Comparison of ENCODE assay signal across 10 cellular contexts in genomic region chr17:81417049-81417878, GRCh38. TPM values are rescaled to one million over a fixed set of nuclear protein-coding genes. Genes with fewer than 3 reads are reported as not detected.
A peak's percentile ranks its signal among the peaks of the same experiment; 100 is the strongest.
DNase-seq lines count a peak whose midpoint lies in the region; ATAC-seq and TF ChIP-seq lines count a peak whose summit lies in the region.
"Had no signal": no experiment of that assay in that cellular context is flagged by ENCODE, and none has a peak within 500 bp of the region (broad histone marks: within the 10 kb centered on the region; RNA-seq: fewer than 3 reads in every experiment).

No MANE protein-coding gene starts in this region.

- 89% methylated on average over 32 of the region's 38 CpGs for WGBS in mesenchymal stem cell
- 81 to 85% methylated on average over 25 to 37 of the region's 38 CpGs for WGBS in upper lobe of left lung, 2 donors

- H3K79me1 ChIP-seq in mesenchymal stem cell (replicated peaks; ENCODE audit: low read length, poor library complexity, severe bottlenecking) = peaks cover 44% of the 10 kb centered on the region

- no peak overlapping the region for H2BK5ac ChIP-seq in mesenchymal stem cell (ENCODE audit: low read depth, low read length, poor library complexity, severe bottlenecking)

- H3K9me3 ChIP-seq in HEK293 (ENCODE audit: control insufficient read depth, insufficient read depth, low read depth, low read length) = no peaks in the 10 kb centered on the region
- no peaks in the 10 kb centered on the region for H3K9me3 ChIP-seq in mesenchymal stem cell (ENCODE audit: control insufficient read depth, low read length)
- H3K9me3 ChIP-seq in upper lobe of left lung = no peaks in the 10 kb centered on the region
- no peaks in the 10 kb centered on the region for H3K9me3 ChIP-seq in WERI-Rb-1 (ENCODE audit: severe bottlenecking)

- H3K4ac ChIP-seq in mesenchymal stem cell (ENCODE audit: low read depth in 1 of 2, low read length in 2 of 2) = no peak overlapping the region

- H2AFZ ChIP-seq in mesenchymal stem cell (ENCODE audit: low read depth, low read length) = no peak overlapping the region

- no peaks in the 10 kb centered on the region for H3K36me3 Mint-ChIP-seq in chondrocyte (ENCODE audit: low read depth)

- H3K27me3 ChIP-seq in mesenchymal stem cell (ENCODE audit: control insufficient read depth in 1 of 2, insufficient read depth in 1 of 2, low read length in 2 of 2) (no peaks in the 10 kb centered on the region), upper lobe of left lung (no peaks in the 10 kb centered on the region), WERI-Rb-1 (ENCODE audit: insufficient read depth, low read depth, severe bottlenecking) (no peaks in the 10 kb centered on the region)

- H3K9me3 Mint-ChIP-seq in chondrocyte (ENCODE audit: low read depth) = no peaks in the 10 kb centered on the region
- H3K9me3 Mint-ChIP-seq: activated naive CD8-positive, alpha-beta T cell treated with anti-CD3 and anti-CD28 coated beads, Interleukin-2, amount 50 U/mL, for 24 hours had no signal

- H3K9ac ChIP-seq in mesenchymal stem cell (ENCODE audit: low read length) = peak overlapping the region; percentile 22

- H3K4me1 ChIP-seq in HEK293 (ENCODE audit: control insufficient read depth, insufficient read depth, low read length) = peaks cover 14% of the 10 kb centered on the region
- H3K4me1 ChIP-seq in mesenchymal stem cell (ENCODE audit: control insufficient read depth, insufficient read depth, low read depth, low read length) = peaks cover 67% of the 10 kb centered on the region
- H3K4me1 ChIP-seq in upper lobe of left lung = peaks cover 45 to 57% (median 48%) of the 10 kb centered on the region in 4 donors

- H3K27me3 Mint-ChIP-seq in chondrocyte (ENCODE audit: low read depth) = no peaks in the 10 kb centered on the region

- CTCF ChIA-PET in HEK293 (lab: Yijun Ruan, JAX) = no interaction called here

- no peak overlapping the region for H3K14ac ChIP-seq in mesenchymal stem cell (ENCODE audit: low read length in 2 of 2)

- H2BK15ac ChIP-seq in mesenchymal stem cell (ENCODE audit: low read depth, poor library complexity, severe bottlenecking) = peak overlapping the region; percentile 53

- H3K4me3 ChIP-seq in HEK293 (ENCODE audit: low read depth, low read length) = no peak overlapping the region
- no peak overlapping the region for H3K4me3 ChIP-seq in mesenchymal stem cell (ENCODE audit: insufficient read depth in 1 of 2, low read depth in 1 of 2, low read length in 2 of 2)
- no peak overlapping the region for H3K4me3 ChIP-seq in upper lobe of left lung
- H3K4me3 ChIP-seq in WERI-Rb-1 (ENCODE audit: low read depth, low read length) = no peak overlapping the region

- H4K8ac ChIP-seq in mesenchymal stem cell (ENCODE audit: low read length) = no peak overlapping the region

- ATAC-seq in upper lobe of left lung (ENCODE audit: low FRiP score in 2 of 2) (peak in 1 of 2 donors; percentile 15), GM21576 (IDR thresholded peaks at IDR 0.05; ENCODE audit: unreplicated experiment) (no peak)
- ATAC-seq: activated naive CD8-positive, alpha-beta T cell treated with anti-CD3 and anti-CD28 coated beads, Interleukin-2, amount 50 U/mL, for 24 hours had no signal

- no peak overlapping the region for H3K4me2 ChIP-seq in mesenchymal stem cell (ENCODE audit: low read length, poor library complexity, severe bottlenecking)

- no peak overlapping the region for H3K23ac ChIP-seq in mesenchymal stem cell (ENCODE audit: low read length in 2 of 2)

- H4K91ac ChIP-seq in mesenchymal stem cell (ENCODE audit: low read length) = peak overlapping the region; percentile 57

- H3K27ac ChIP-seq in HEK293 (ENCODE audit: extremely low read depth, low read depth, low read length) (no peak overlapping the region), mesenchymal stem cell (ENCODE audit: low read length, poor library complexity, severe bottlenecking) (no peak overlapping the region), upper lobe of left lung (peak overlapping the region; percentile 81 to 96 (median 85)), WERI-Rb-1 (no peak overlapping the region)

- POLR2A ChIA-PET in HEK293 (lab: Yijun Ruan, JAX) = interaction anchor here (0.6 to 0.9 kb wide), 2 partner anchors 22 to 129 kb away, joined by 3 read pairs; partner anchors contain the start of gene BAHCC1

- H3K4me1 Mint-ChIP-seq in chondrocyte (ENCODE audit: low read depth) = peaks cover 56% of the 10 kb centered on the region

- peak overlapping the region; percentile 85 for H3K27ac Mint-ChIP-seq in chondrocyte (ENCODE audit: unreplicated experiment)
- H3K27ac Mint-ChIP-seq: activated naive CD8-positive, alpha-beta T cell treated with anti-CD3 and anti-CD28 coated beads, Interleukin-2, amount 50 U/mL, for 24 hours had no signal

- TF ChIP-seq POLR2A in upper lobe of left lung (IDR thresholded peaks at IDR 0.05) = no peak

- H3K36me3 ChIP-seq in HEK293 (ENCODE audit: control insufficient read depth in 2 of 2, insufficient read depth in 1 of 2, low read length in 2 of 2) = no peaks in the 10 kb centered on the region
- H3K36me3 ChIP-seq in mesenchymal stem cell (ENCODE audit: control insufficient read depth in 1 of 2, insufficient read depth in 2 of 2, low read depth in 1 of 2, low read length in 2 of 2) = peaks cover 0 to 44% of the 10 kb centered on the region in 2 experiments
- H3K36me3 ChIP-seq in upper lobe of left lung = no peaks in the 10 kb centered on the region
- no peaks in the 10 kb centered on the region for H3K36me3 ChIP-seq in WERI-Rb-1

- H3K4me3 Mint-ChIP-seq in chondrocyte (ENCODE audit: unreplicated experiment) = peak overlapping the region; percentile 28
- H3K4me3 Mint-ChIP-seq: activated naive CD8-positive, alpha-beta T cell treated with anti-CD3 and anti-CD28 coated beads, Interleukin-2, amount 50 U/mL, for 24 hours had no signal

- no peak for DNase-seq in chondrocyte (ENCODE audit: low spot score)
- no peak for DNase-seq in mesenchymal stem cell
- peak in 1 of 2 donors; percentile 85 for DNase-seq in upper lobe of left lung
- no peak for DNase-seq in stimulated activated CD4-positive, alpha-beta T cell treated with anti-CD3 and anti-CD28 coated beads, Interleukin-2, amount 100 ng/mL, for 24 hours
- DNase-seq in WERI-Rb-1 = no peak
- DNase-seq: activated CD8-positive, alpha-beta memory T cell treated with anti-CD3 and anti-CD28 coated beads, Interleukin-2, amount 50 U/mL, for 48 hours; activated naive CD8-positive, alpha-beta T cell treated with anti-CD3 and anti-CD28 coated beads, Interleukin-2, amount 50 U/mL, for 24 hours; stimulated activated naive CD4-positive, alpha-beta T cell had no signal

- H3K18ac ChIP-seq in mesenchymal stem cell (ENCODE audit: low read depth in 1 of 2, low read length in 2 of 2) = no peak overlapping the region

- no peak overlapping the region for H2AK5ac ChIP-seq in mesenchymal stem cell (ENCODE audit: low read length, severe bottlenecking)

- TF ChIP-seq EP300 in upper lobe of left lung (IDR thresholded peaks at IDR 0.05) = no peak

- H2BK12ac ChIP-seq in mesenchymal stem cell (ENCODE audit: low read length in 2 of 2) = peak overlapping the region in 1 of 2 experiments; percentile 8

- no peak for TF ChIP-seq CTCF in HEK293 (tag by site-specific recombination; IDR thresholded peaks at IDR 0.05)
- no peak for TF ChIP-seq CTCF in chondrocyte (IDR thresholded peaks at IDR 0.05)
- TF ChIP-seq CTCF in upper lobe of left lung (IDR thresholded peaks at IDR 0.05) = no peak
- no peak for TF ChIP-seq CTCF in WERI-Rb-1 (IDR thresholded peaks at IDR 0.05; ENCODE audit: low read depth, low read length)

- H2BK120ac ChIP-seq in mesenchymal stem cell (ENCODE audit: low read depth, low read length) = no peak overlapping the region

TF ChIP-seq in HEK293, 187 proteins besides CTCF, POLR2A, EP300 and RAD21 (continues in another document):
- TF ChIP-seq YY2 (tag by site-specific recombination; IDR thresholded peaks at IDR 0.05) (no peak), KLF1 (tag by site-specific recombination; IDR thresholded peaks at IDR 0.05) (peak; percentile 39), KLF17 (tag by site-specific recombination; IDR thresholded peaks at IDR 0.05) (peak; percentile 16; the same call in 1 of the 2 replicates), GLIS2 (tag by site-specific recombination; IDR thresholded peaks at IDR 0.05) (peak; percentile 16; the same call in 1 of the 2 replicates), ZNF2 (tag by site-specific recombination; IDR thresholded peaks at IDR 0.05) (no peak), GLIS1 (tag by site-specific recombination; IDR thresholded peaks at IDR 0.05) (peak; percentile 28; the same call in 1 of the 2 replicates), ZFP3 (tag by site-specific recombination; IDR thresholded peaks at IDR 0.05; ENCODE audit: low read depth) (no peak), ZNF514 (tag by site-specific recombination; IDR thresholded peaks at IDR 0.05) (no peak)

RNA-seq across cellular contexts. Expression of gene BAHCC1, which starts 22.0 kb away (rescaled TPM):
- total RNA-seq in chondrocyte = 20.6 to 32.3 TPM (median 22.7 TPM) in 3 replicates
- polyA plus RNA-seq in mesenchymal stem cell (2013, experiment 1 of 2) = 8.3 TPM
- polyA plus RNA-seq in mesenchymal stem cell (2013, experiment 2 of 2) = 8.6 TPM
- 10 to 100 TPM in 5 of 6 donors, 1 to 10 TPM in 1; 8.2 to 81.7 (median 21.0) TPM for total RNA-seq in upper lobe of left lung

Comparison
In these comparisons a context has a peak if more than half of its experiments do, and no peak if none do; other contexts are left out.
1. H3K27ac ChIP-seq: peak in upper lobe of left lung (4 of 4); none in HEK293 (single experiment), mesenchymal stem cell (single experiment) and WERI-Rb-1 (single experiment).